ENCODE assay signal across 12 cellular contexts in the genomic region with DNA sequence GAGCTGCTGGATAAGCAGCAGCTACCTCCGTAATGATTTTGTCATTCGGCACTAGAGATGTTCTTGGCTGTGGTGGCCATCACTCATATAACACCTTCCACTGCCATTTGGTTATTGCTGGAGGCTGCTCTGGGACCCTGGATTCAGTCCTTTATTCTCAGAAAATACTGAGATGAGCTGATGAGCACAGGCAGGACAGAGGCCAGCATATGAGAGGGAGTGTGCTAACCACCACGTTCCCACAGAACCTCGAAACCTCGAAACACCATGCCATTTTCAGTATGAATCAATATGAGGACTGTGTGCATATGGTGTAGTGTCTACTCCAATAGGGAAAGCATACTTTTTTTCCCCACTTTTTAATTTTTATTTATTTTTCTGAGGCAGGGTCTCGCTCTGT. TPM values are rescaled to one million over a fixed set of nuclear protein-coding genes. Genes with fewer than 3 reads are reported as not detected.
A peak's percentile ranks its signal among the peaks of the same experiment; 100 is the strongest.
DNase-seq lines count a peak whose midpoint lies in the region; ATAC-seq and TF ChIP-seq lines count a peak whose summit lies in the region.
"Had no signal": no experiment of that assay in that cellular context is flagged by ENCODE, and none has a peak within 500 bp of the region (broad histone marks: within the 10 kb centered on the region; RNA-seq: fewer than 3 reads in every experiment).

No MANE protein-coding gene starts in this region.

- H3K36me3 ChIP-seq in PC-3 (ENCODE audit: low read depth, low read length) = peaks cover 72% of the 10 kb centered on the region
- H3K36me3 ChIP-seq in neural progenitor cell = no peaks in the 10 kb centered on the region
- peaks cover 0 to 97% (median 24%) of the 10 kb centered on the region in 6 donors for H3K36me3 ChIP-seq in spleen

- H3K9me3 Mint-ChIP-seq in activated B cell treated with CpG ODN at 0.5 μM for 24 hours (no peaks in the 10 kb centered on the region), neural progenitor cell (no peaks in the 10 kb centered on the region)

- H3K4me1 ChIP-seq in PC-3 (ENCODE audit: insufficient read depth, low read length) (peaks cover 24% of the 10 kb centered on the region), neural progenitor cell (no peaks in the 10 kb centered on the region), spleen (peaks cover 2 to 75% (median 23%) of the 10 kb centered on the region in 6 donors)

- intact Hi-C loops in activated B cell treated with CpG ODN at 0.5 μM for 24 hours (cut with micrococcal nuclease) = no loop called here
- intact Hi-C loops in PC-3 (cut with micrococcal nuclease) = no loop called here
- intact Hi-C loops in spleen (cut with DNase I; ENCODE audit: low total_unique reads) = no loop called here

- DNase-seq in GM12865 (ENCODE audit: low read depth) (peak; percentile 87), activated B cell treated with CpG ODN at 0.5 μM for 24 hours (no peak), NCI-H446 treated with DMSO at 0.1 percent for 48 hours (lab: John Stamatoyannopoulos, UW) (no peak), PC-3 (no peak), neural progenitor cell (ENCODE audit: low spot score) (no peak), spleen (no peak)
- DNase-seq: C1 segment of cervical spinal cord, erythroblast, NCI-H187 treated with DMSO at 0.1 percent for 48 hours, psoas muscle had no signal

- H4K20me1 ChIP-seq in PC-3 (ENCODE audit: low read length) (no peaks in the 10 kb centered on the region), neural progenitor cell (ENCODE audit: low read depth) (no peaks in the 10 kb centered on the region)

- no peak for TF ChIP-seq CTCF in GM12865 (IDR thresholded peaks at IDR 0.05; ENCODE audit: insufficient read depth, low read depth, low read length, missing control alignments)
- no peak for TF ChIP-seq CTCF in activated B cell treated with CpG ODN at 0.5 μM for 24 hours (IDR thresholded peaks at IDR 0.05)
- no peak for TF ChIP-seq CTCF in PC-3 (conservative IDR thresholded peaks at IDR 0.05; ENCODE audit: low read depth, low read length)
- TF ChIP-seq CTCF in neural progenitor cell (IDR thresholded peaks at IDR 0.05) = no peak
- no peak for TF ChIP-seq CTCF in spleen (IDR thresholded peaks at IDR 0.05 in 8 of 11, conservative IDR thresholded peaks at IDR 0.05 in 3 of 11)

- H3K4me2 ChIP-seq in PC-3 (ENCODE audit: low read length) = no peak overlapping the region
- H3K4me2 ChIP-seq in neural progenitor cell = no peak overlapping the region

- H3K27ac ChIP-seq in PC-3 (ENCODE audit: low read length) (no peak overlapping the region), neural progenitor cell (no peak overlapping the region), spleen (peak overlapping the region in 4 of 8 donors; percentile 61 to 82 (median 76))
- H3K27ac ChIP-seq: psoas muscle had no signal

- no TSS peak for BruUV-seq in PC-3 (replicated peaks; lab: Mats Ljungman, UMichigan)

- H3F3A ChIP-seq in PC-3 (ENCODE audit: low read length, unreplicated experiment) (no peaks in the 10 kb centered on the region), neural progenitor cell (ENCODE audit: low read depth) (no peaks in the 10 kb centered on the region)

- WGBS in spleen, 5 donors = 76 to 91% (median 83%) methylated on average over 6 of the region's 6 CpGs

- CTCF ChIA-PET in activated B cell treated with CpG ODN at 0.5 μM for 24 hours (lab: Charles Lee) (interaction anchor here (0.7 to 1.7 kb wide), 3 partner anchors 9 to 20 kb away, joined by 3 to 5 read pairs (median 3); no protein-coding TSS in a partner anchor), PC-3 (lab: Charles Lee) (no interaction called here)

- H3K36me3 Mint-ChIP-seq in activated B cell treated with CpG ODN at 0.5 μM for 24 hours (ENCODE audit: low read depth) (peaks cover 89% of the 10 kb centered on the region), neural progenitor cell (peaks cover 15% of the 10 kb centered on the region)

- no peak for TF ChIP-seq POLR2A in spleen (IDR thresholded peaks at IDR 0.05)

- H3K9me2 ChIP-seq in PC-3 (replicated peaks; ENCODE audit: low read length) = no peaks in the 10 kb centered on the region

- H3K27ac Mint-ChIP-seq in activated B cell treated with CpG ODN at 0.5 μM for 24 hours (peak overlapping the region; percentile 93), neural progenitor cell (no peak overlapping the region)

- H3K9ac ChIP-seq in PC-3 (ENCODE audit: low read length) (no peak overlapping the region), neural progenitor cell (no peak overlapping the region)

- no peak overlapping the region for H3K4me3 Mint-ChIP-seq in activated B cell treated with CpG ODN at 0.5 μM for 24 hours
- H3K4me3 Mint-ChIP-seq in neural progenitor cell = no peak overlapping the region

- H3K4me1 Mint-ChIP-seq in activated B cell treated with CpG ODN at 0.5 μM for 24 hours = peaks cover 84% of the 10 kb centered on the region
- peaks cover 6% of the 10 kb centered on the region for H3K4me1 Mint-ChIP-seq in neural progenitor cell

- peaks cover 20% of the 10 kb centered on the region; the same call in 1 of the 2 replicates for H3K79me2 ChIP-seq in PC-3 (ENCODE audit: low read length)
- no peaks in the 10 kb centered on the region for H3K79me2 ChIP-seq in neural progenitor cell (ENCODE audit: low read depth)

- ATAC-seq in GM19035 (IDR thresholded peaks at IDR 0.05; ENCODE audit: unreplicated experiment) (peak; percentile 58), HG02884 (IDR thresholded peaks at IDR 0.05; ENCODE audit: unreplicated experiment) (peak; percentile 77), activated B cell treated with CpG ODN at 0.5 μM for 24 hours (ENCODE audit: low read depth) (no peak), PC-3 (no peak)
- ATAC-seq: psoas muscle had no signal

- POLR2A ChIA-PET in activated B cell treated with CpG ODN at 0.5 μM for 24 hours (lab: Charles Lee) (interaction anchor here (1.7 to 3.7 kb wide), 9 partner anchors 10 to 77 kb away, joined by 6 to 28 read pairs (median 15); partner anchors contain the start of gene ADAM19), PC-3 (lab: Charles Lee; ENCODE audit: unreplicated experiment) (no interaction called here)

- H3K4me3 ChIP-seq in GM12865 (ENCODE audit: low read depth, low read length) = peak overlapping the region; percentile 31
- H3K4me3 ChIP-seq in PC-3 (ENCODE audit: low read length) = no peak overlapping the region
- no peak overlapping the region for H3K4me3 ChIP-seq in neural progenitor cell
- H3K4me3 ChIP-seq in spleen = no peak overlapping the region
- H3K4me3 ChIP-seq: psoas muscle had no signal

- H3K27me3 Mint-ChIP-seq in activated B cell treated with CpG ODN at 0.5 μM for 24 hours (no peaks in the 10 kb centered on the region), neural progenitor cell (ENCODE audit: insufficient read depth, low read depth) (peaks cover 3% of the 10 kb centered on the region)

- H3K9me3 ChIP-seq in PC-3 (ENCODE audit: low read length) (no peaks in the 10 kb centered on the region), neural progenitor cell (ENCODE audit: low read depth) (no peaks in the 10 kb centered on the region), spleen (no peaks in the 10 kb centered on the region)
- H3K9me3 ChIP-seq: psoas muscle had no signal

- no peak overlapping the region for H2AFZ ChIP-seq in PC-3 (ENCODE audit: low read length)
- H2AFZ ChIP-seq in neural progenitor cell (replicated peaks) = no peak overlapping the region

- H3K27me3 ChIP-seq in PC-3 (ENCODE audit: low read length) = no peaks in the 10 kb centered on the region
- no peaks in the 10 kb centered on the region for H3K27me3 ChIP-seq in neural progenitor cell
- no peaks in the 10 kb centered on the region for H3K27me3 ChIP-seq in spleen (replicated peaks in 1 of 7)

RNA-seq across cellular contexts. Expression of gene ADAM19, which starts 56.6 kb away (rescaled TPM):
- total RNA-seq in activated B cell treated with CpG ODN at 0.5 μM for 24 hours (115 and 136 TPM in 2 replicates), PC-3 (2014; rRNA removed) (115 and 130 TPM in 2 replicates), neural progenitor cell (ENCODE audit: low replicate concordance) (11.5 and 20.9 TPM in 2 replicates), spleen (10 to 100 TPM; 45.8 to 71.1 (median 52.9) TPM)
- 10 to 100 TPM; 10.9 to 13.0 (median 11.5) TPM for polyA plus RNA-seq in spleen

RNA-seq across cellular contexts. Expression of gene NIPAL4, which starts 59.0 kb away (rescaled TPM):
- 2.7 and 2.8 TPM in 2 replicates for total RNA-seq in activated B cell treated with CpG ODN at 0.5 μM for 24 hours
- total RNA-seq in PC-3 (2014; rRNA removed) = 1.0 and 1.8 TPM in 2 replicates
- not detected in 2 replicates for total RNA-seq in neural progenitor cell (ENCODE audit: low replicate concordance)
- under 1 TPM in 6 of 7 donors, not detected in 1; 0.34 to 0.73 (median 0.47) TPM for total RNA-seq in spleen
- under 1 TPM; 0.19 to 0.49 (median 0.39) TPM for polyA plus RNA-seq in spleen

Comparison
In these comparisons a context has a peak if more than half of its experiments do, and no peak if none do; other contexts are left out.
1. ATAC-seq: peak in GM19035 (single experiment) and HG02884 (single experiment); none in activated B cell treated with CpG ODN at 0.5 μM for 24 hours (single experiment) and PC-3 (single experiment).